8 cellular contexts compared by ENCODE assay signal in genomic region chr14:106766551-106767277, GRCh38.
DNase-seq lines count a peak whose midpoint lies in the region; ATAC-seq and TF ChIP-seq lines count a peak whose summit lies in the region.
"Not testable (repeated sequence)": the region's sequence is repeated elsewhere in the genome, so short reads cannot be mapped to it uniquely, and the experiment has no call there.

No MANE protein-coding gene starts in this region.

- not testable (repeated sequence) for H4K20me1 ChIP-seq in OCI-LY7 (ENCODE audit: insufficient read depth, low read length)

- H3K27me3 Mint-ChIP-seq in CD4-positive, CD25-positive, alpha-beta regulatory T cell = peaks cover 16% of the 10 kb centered on the region
- not testable (repeated sequence) for H3K27me3 Mint-ChIP-seq in activated CD4-positive, alpha-beta T cell treated with anti-CD3 and anti-CD28 coated beads for 36 hours; naive B cell

- not testable (repeated sequence) for H3K27me3 ChIP-seq in CD4-positive, CD25-positive, alpha-beta regulatory T cell (ENCODE audit: control insufficient read depth, insufficient read depth, low read length)

- peaks cover 0 to 23% (median 14%) of the 10 kb centered on the region in 4 donors for H3K4me1 Mint-ChIP-seq in CD4-positive, CD25-positive, alpha-beta regulatory T cell
- H3K4me1 Mint-ChIP-seq in activated CD4-positive, alpha-beta T cell treated with anti-CD3 and anti-CD28 coated beads for 36 hours = peaks cover 34% of the 10 kb centered on the region
- peaks cover 10 to 35% (median 13%) of the 10 kb centered on the region in 3 donors for H3K4me1 Mint-ChIP-seq in naive B cell

- not testable (repeated sequence) for H3K4me3 ChIP-seq in CD4-positive, CD25-positive, alpha-beta regulatory T cell (ENCODE audit: low read depth, low read length); OCI-LY7 (ENCODE audit: low read depth, low read length, poor library complexity, severe bottlenecking)

- peak overlapping the region; percentile 68 for H3K4me2 ChIP-seq in OCI-LY7 (ENCODE audit: low read length)

- not testable (repeated sequence) for H3K27ac ChIP-seq in CD4-positive, CD25-positive, alpha-beta regulatory T cell (ENCODE audit: insufficient read depth, low read length, poor library complexity, severe bottlenecking)
- peak overlapping the region; percentile 34 for H3K27ac ChIP-seq in OCI-LY7 (ENCODE audit: low read depth, low read length, poor library complexity, severe bottlenecking)

- intact Hi-C loops in OCI-LY7 (cut with micrococcal nuclease; ENCODE audit: unreplicated experiment) = not testable (repeated sequence)
- intact Hi-C loops in activated CD4-positive, alpha-beta T cell treated with anti-CD3 and anti-CD28 coated beads for 36 hours (cut with DNase I, micrococcal nuclease) = loop anchor here in 1 of 2 experiments (10.0 kb wide), 1 partner anchor 632 kb away; no protein-coding TSS in a partner anchor

- ATAC-seq in CD4-positive, CD25-positive, alpha-beta regulatory T cell (ENCODE audit: low read depth in 2 of 2) = peak in 1 of 2 donors; percentile 62
- ATAC-seq in GM21529 (IDR thresholded peaks at IDR 0.05; ENCODE audit: unreplicated experiment) (peak; percentile 38), naive B cell (ENCODE audit: low read depth in 2 of 2) (peak; percentile 26 to 56)
- not testable (repeated sequence) for ATAC-seq in activated CD4-positive, alpha-beta T cell treated with anti-CD3 and anti-CD28 coated beads for 36 hours

- POLR2A ChIA-PET in OCI-LY7 (lab: Charles Lee) = interaction anchor here (0.7 kb wide), 1 partner anchor 140 kb away, joined by 4 read pairs; no protein-coding TSS in a partner anchor
- POLR2A ChIA-PET in activated CD4-positive, alpha-beta T cell treated with anti-CD3 and anti-CD28 coated beads for 36 hours (lab: Charles Lee) = not testable (repeated sequence)

- peak overlapping the region; percentile 62; the same call in 1 of the 2 replicates for H2AFZ ChIP-seq in OCI-LY7 (ENCODE audit: low read length)

- not testable (repeated sequence) for H3K9me3 Mint-ChIP-seq in CD4-positive, CD25-positive, alpha-beta regulatory T cell; activated CD4-positive, alpha-beta T cell treated with anti-CD3 and anti-CD28 coated beads for 36 hours (ENCODE audit: low read depth); naive B cell

- not testable (repeated sequence) for BruUV-seq in OCI-LY7 (replicated peaks; lab: Mats Ljungman, UMichigan)

- not testable (repeated sequence) for H3K36me3 Mint-ChIP-seq in CD4-positive, CD25-positive, alpha-beta regulatory T cell; activated CD4-positive, alpha-beta T cell treated with anti-CD3 and anti-CD28 coated beads for 36 hours (ENCODE audit: low read depth); naive B cell

- not testable (repeated sequence) for H3K9me3 ChIP-seq in CD4-positive, CD25-positive, alpha-beta regulatory T cell (ENCODE audit: control insufficient read depth in 2 of 2, low read length in 2 of 2); OCI-LY7 (ENCODE audit: low read length)

- CTCF ChIA-PET in OCI-LY7 (lab: Charles Lee; ENCODE audit: unreplicated experiment) = not testable (repeated sequence)
- CTCF ChIA-PET in activated CD4-positive, alpha-beta T cell treated with anti-CD3 and anti-CD28 coated beads for 36 hours (lab: Charles Lee) = interaction anchor here (0.8 to 1.3 kb wide), 3 partner anchors 10 to 49 kb away, joined by 3 to 5 read pairs (median 4); no protein-coding TSS in a partner anchor

- not testable (repeated sequence) for H3K79me2 ChIP-seq in OCI-LY7 (ENCODE audit: insufficient read depth, low read depth, low read length)

- H3K4me1 ChIP-seq in CD4-positive, CD25-positive, alpha-beta regulatory T cell (ENCODE audit: control insufficient read depth, insufficient read depth, low read length, poor library complexity, severe bottlenecking) = not testable (repeated sequence)
- H3K4me1 ChIP-seq in OCI-LY7 (ENCODE audit: insufficient read depth, low read length, poor library complexity, severe bottlenecking) = peaks cover 60% of the 10 kb centered on the region

- DNase-seq in CD4-positive, CD25-positive, alpha-beta regulatory T cell = peak in 2 of 3 donors; percentile 26 to 40
- DNase-seq in OCI-LY7 (ENCODE audit: low spot score) (peak; percentile 90), activated T-cell treated with anti-CD3 and anti-CD28 coated beads for 48 hours (ENCODE audit: low read depth) (peak; percentile 34), naive B cell (peak; percentile 61)
- peak; percentile 68 for DNase-seq in activated CD4-positive, alpha-beta T cell treated with anti-CD3 and anti-CD28 coated beads for 36 hours
- peak; percentile 21 for DNase-seq in activated naive CD8-positive, alpha-beta T cell treated with anti-CD3 and anti-CD28 coated beads, Interleukin-2, amount 50 U/mL, for 16 hours (ENCODE audit: low read depth, low spot score)
- DNase-seq in stimulated activated CD8-positive, alpha-beta memory T cell treated with anti-CD3 and anti-CD28 coated beads, Interleukin-12 subunit alpha, Interleukin-12 subunit beta, amount 100 ng/mL, for 4 hours (ENCODE audit: low read depth) = peak; percentile 47

- not testable (repeated sequence) for H3K36me3 ChIP-seq in CD4-positive, CD25-positive, alpha-beta regulatory T cell (ENCODE audit: control insufficient read depth, insufficient read depth, low read length); OCI-LY7 (ENCODE audit: insufficient read depth, low read length)

- TF ChIP-seq CTCF in OCI-LY7 (conservative IDR thresholded peaks at IDR 0.05; ENCODE audit: low read length) = peak; percentile 75

- H3K4me3 Mint-ChIP-seq in CD4-positive, CD25-positive, alpha-beta regulatory T cell = peak overlapping the region in 2 of 4 donors; percentile 29 to 35
- H3K4me3 Mint-ChIP-seq in activated CD4-positive, alpha-beta T cell treated with anti-CD3 and anti-CD28 coated beads for 36 hours = not testable (repeated sequence)
- peak overlapping the region in 6 of 8 donors; percentile 21 to 80 (median 54) for H3K4me3 Mint-ChIP-seq in naive B cell

- H3K9me2 ChIP-seq in OCI-LY7 (ENCODE audit: insufficient read depth, low read length) = not testable (repeated sequence)

- H3K27ac Mint-ChIP-seq in CD4-positive, CD25-positive, alpha-beta regulatory T cell = not testable (repeated sequence)
- peak overlapping the region; percentile 29 for H3K27ac Mint-ChIP-seq in activated CD4-positive, alpha-beta T cell treated with anti-CD3 and anti-CD28 coated beads for 36 hours
- peak overlapping the region in 3 of 6 donors; percentile 39 to 80 (median 47) for H3K27ac Mint-ChIP-seq in naive B cell

Comparison
In these comparisons a context has a peak if more than half of its experiments do, and no peak if none do; other contexts are left out.
1. DNase-seq: peak in every context shown above with its lines; median percentile 90 in OCI-LY7; 68 in activated CD4-positive, alpha-beta T cell treated with anti-CD3 and anti-CD28 coated beads for 36 hours; 61 in naive B cell; 47 in stimulated activated CD8-positive, alpha-beta memory T cell treated with anti-CD3 and anti-CD28 coated beads, Interleukin-12 subunit alpha, Interleukin-12 subunit beta, amount 100 ng/mL, for 4 hours; 34 in activated T-cell treated with anti-CD3 and anti-CD28 coated beads for 48 hours; 33 in CD4-positive, CD25-positive, alpha-beta regulatory T cell; 21 in activated naive CD8-positive, alpha-beta T cell treated with anti-CD3 and anti-CD28 coated beads, Interleukin-2, amount 50 U/mL, for 16 hours.